In the genomic region with DNA sequence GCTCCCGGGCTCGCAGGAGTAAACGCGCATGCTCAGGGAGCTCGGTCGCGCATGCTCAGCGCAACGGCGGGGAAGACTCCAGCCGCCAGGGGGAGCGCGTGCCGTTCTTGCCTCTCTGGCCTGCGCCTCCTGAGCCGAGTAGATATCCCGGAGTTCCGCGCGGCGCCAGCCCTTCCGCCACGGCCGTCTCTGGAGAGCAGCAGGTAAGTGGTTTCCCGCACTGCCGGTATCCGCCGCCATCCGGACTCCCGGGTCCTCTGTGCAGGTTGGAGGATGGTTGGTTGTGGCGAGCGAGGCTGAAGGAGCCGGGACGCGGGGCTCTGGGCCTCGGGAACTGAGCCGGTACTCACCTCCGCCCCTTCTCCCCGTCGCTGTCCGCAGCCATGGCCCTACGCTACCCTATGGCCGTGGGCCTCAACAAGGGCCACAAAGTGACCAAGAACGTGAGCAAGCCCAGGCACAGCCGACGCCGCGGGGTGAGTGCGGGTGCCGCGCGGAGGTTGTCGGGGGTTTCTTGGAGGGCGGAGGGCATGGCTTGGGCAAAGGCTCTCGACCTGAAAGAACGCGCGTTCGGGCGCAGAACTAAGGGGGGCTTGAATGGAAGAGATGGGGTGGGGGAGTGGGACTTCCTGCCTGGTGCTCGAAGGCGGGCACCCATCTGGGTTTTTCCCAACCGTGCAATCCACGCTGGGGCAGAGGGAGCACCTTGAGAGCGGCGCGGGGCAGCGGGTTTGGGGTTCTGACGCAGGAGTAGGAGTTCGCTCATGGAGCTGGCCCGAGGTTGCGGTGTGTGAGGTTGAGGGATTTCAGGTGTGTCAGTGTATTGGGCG, we compare ENCODE assay signal across 8 cellular contexts. TPM values are rescaled to one million over a fixed set of nuclear protein-coding genes. Genes with fewer than 3 reads are reported as not detected.
DNase-seq lines count a peak whose midpoint lies in the region; ATAC-seq and TF ChIP-seq lines count a peak whose summit lies in the region.

A gene (plus strand): TSS at position 171 of the 830 bp plus-strand sequence. CDS start 213 bp downstream, at position 384.

- no peaks in the 10 kb centered on the region for H3K27me3 ChIP-seq in RWPE2 (ENCODE audit: insufficient read depth, poor library complexity, severe bottlenecking)

- H3K9me3 Mint-ChIP-seq in natural killer cell = no peaks in the 10 kb centered on the region

- DNase-seq in DMS153 (lab: John Stamatoyannopoulos, UW) (peak; percentile 94), LoVo (ENCODE audit: low spot score) (peak; percentile 97), RWPE2 (ENCODE audit: low spot score) (peak; percentile 93), fibroblast of peridontal ligament (ENCODE audit: extremely low read depth) (peak; percentile 95), natural killer cell (peak; percentile 99)
- DNase-seq in activated T-helper 9 cell treated with anti-CD3 and anti-CD28 coated beads, Interleukin-2, amount 50 U/mL, for 16 hours (ENCODE audit: low read depth) = peak; percentile 98
- DNase-seq in stimulated activated naive CD4-positive, alpha-beta T cell treated with Interleukin-2 at 50 U/mL for 16 hours (lab: John Stamatoyannopoulos, UW) = peak; percentile 96

- peak within 1 kb of the TSS; percentile 94 for H3K4me3 Mint-ChIP-seq in natural killer cell

- intact Hi-C loops in natural killer cell (cut with micrococcal nuclease) = loop anchor here (1.0 kb wide), 2 partner anchors 10 to 30 kb away; a partner anchor contains a TSS

- ATAC-seq in GM21737 (IDR thresholded peaks at IDR 0.05; ENCODE audit: unreplicated experiment) (peak; percentile 49), RWPE2 (ENCODE audit: low read depth) (peak; percentile 44), natural killer cell (peak; percentile 61 to 81 (median 65))

- H3K4me3 ChIP-seq in RWPE2 (ENCODE audit: severe bottlenecking) = peak within 1 kb of the TSS; percentile 62

- H3K4me1 ChIP-seq in RWPE2 (ENCODE audit: insufficient read depth, poor library complexity, severe bottlenecking) = no peaks in the 10 kb centered on the region

- peaks cover 13 to 49% of the 10 kb centered on the region in 2 donors for H3K4me1 Mint-ChIP-seq in natural killer cell

- no peaks in the 10 kb centered on the region for H3K9me3 ChIP-seq in RWPE2 (ENCODE audit: severe bottlenecking)

- H3K36me3 Mint-ChIP-seq in natural killer cell = no peaks in the 10 kb centered on the region

- H3K27ac ChIP-seq in RWPE2 (ENCODE audit: poor library complexity, severe bottlenecking) = peak within 1 kb of the TSS; percentile 89

- no peaks in the 10 kb centered on the region for H3K27me3 Mint-ChIP-seq in natural killer cell (ENCODE audit: low read depth in 2 of 2)

- TF ChIP-seq CTCF in RWPE2 (IDR thresholded peaks at IDR 0.05; ENCODE audit: poor library complexity, severe bottlenecking) = peak; percentile 90
- TF ChIP-seq CTCF in natural killer cell (IDR thresholded peaks at IDR 0.05) = peak; percentile 96

- peak within 1 kb of the TSS; percentile 90 to 97 for H3K27ac Mint-ChIP-seq in natural killer cell

- peaks cover 45% of the 10 kb centered on the region for H3K36me3 ChIP-seq in RWPE2 (ENCODE audit: low read depth)

RNA-seq across cellular contexts. Expression of the gene that starts here (rescaled TPM):
- 100 to 1,000 TPM; 363 to 505 (median 459) TPM for total RNA-seq in natural killer cell

Comparison
In these comparisons a context has a peak if more than half of its experiments do, and no peak if none do; other contexts are left out.
1. Peak in every context shown above with its lines: DNase-seq, ATAC-seq, H3K4me3 ChIP-seq and H3K27ac ChIP-seq.